1 cellular context compared by ENCODE assay signal in genomic region chr9:134282138-134282650, GRCh38.
TF ChIP-seq lines count a peak whose summit lies in the region.

No MANE protein-coding gene starts in this region.

TF ChIP-seq in GM23338, 12 proteins besides CTCF, POLR2A, EP300 and RAD21:
- no peak for TF ChIP-seq REST (IDR thresholded peaks at IDR 0.05; ENCODE audit: unreplicated experiment)
- TF ChIP-seq ETS1 (IDR thresholded peaks at IDR 0.05): no peak
- no peak for TF ChIP-seq NANOG (IDR thresholded peaks at IDR 0.05; ENCODE audit: borderline replicate concordance)
- no peak for TF ChIP-seq POLR2AphosphoS5 (IDR thresholded peaks at IDR 0.05; ENCODE audit: low read depth)
- no peak for TF ChIP-seq ZNF114 (CRISPR knock-in tag; IDR thresholded peaks at IDR 0.05)
- TF ChIP-seq STAT1 (IDR thresholded peaks at IDR 0.05; ENCODE audit: unreplicated experiment): no peak
- no peak for TF ChIP-seq JUNB (IDR thresholded peaks at IDR 0.05; ENCODE audit: unreplicated experiment)
- TF ChIP-seq ZNF462 (CRISPR knock-in tag; IDR thresholded peaks at IDR 0.05): no peak
- TF ChIP-seq EZH2 (IDR thresholded peaks at IDR 0.05; ENCODE audit: low read depth, unreplicated experiment): no peak
- no peak for TF ChIP-seq EZH2phosphoT487 (IDR thresholded peaks at IDR 0.05; ENCODE audit: unreplicated experiment)
- no peak for TF ChIP-seq ZNF331 (CRISPR knock-in tag; IDR thresholded peaks at IDR 0.05; ENCODE audit: low read depth)
- TF ChIP-seq CREB1 (CRISPR knock-in tag; IDR thresholded peaks at IDR 0.05; ENCODE audit: low read depth): no peak
